Comparison of ENCODE assay signal across 22 cellular contexts in the genomic region with DNA sequence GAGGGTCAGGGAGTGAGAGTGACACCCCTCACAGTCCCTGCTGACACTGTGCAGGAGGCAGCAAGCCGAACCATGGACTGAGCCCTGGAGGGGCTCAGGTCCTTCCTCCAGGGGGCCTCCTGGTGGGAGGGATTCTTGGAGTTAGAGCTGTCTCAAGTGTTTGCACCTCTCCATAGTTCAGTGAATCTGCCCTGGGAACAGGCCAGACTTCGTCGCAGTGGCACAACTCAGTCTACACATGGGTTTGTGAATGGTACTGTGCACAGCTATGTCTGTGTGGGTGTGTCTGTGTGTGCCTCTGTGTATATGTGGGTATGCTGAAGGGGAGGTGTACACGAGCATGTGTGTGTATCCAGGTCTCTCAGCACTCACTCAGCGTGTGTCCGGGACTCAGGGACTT. TPM values are rescaled to one million over a fixed set of nuclear protein-coding genes. Genes with fewer than 3 reads are reported as not detected.
DNase-seq lines count a peak whose midpoint lies in the region; ATAC-seq and TF ChIP-seq lines count a peak whose summit lies in the region.
"Had no signal": no experiment of that assay in that cellular context is flagged by ENCODE, and none has a peak within 500 bp of the region (broad histone marks: within the 10 kb centered on the region; RNA-seq: fewer than 3 reads in every experiment).

No MANE protein-coding gene starts in this region.

- no peak for TF ChIP-seq POLR2A in HCT116 (IDR thresholded peaks at IDR 0.05; ENCODE audit: borderline replicate concordance, extremely low read depth, insufficient read depth, insufficient read length)

- H3K27me3 ChIP-seq in A673 (replicated peaks; ENCODE audit: insufficient read depth, low read depth, low read length, poor library complexity) (no peaks in the 10 kb centered on the region), HCT116 (ENCODE audit: insufficient read depth, low read length) (no peaks in the 10 kb centered on the region), mammary epithelial cell (ENCODE audit: insufficient read depth, low read length) (no peaks in the 10 kb centered on the region)
- H3K27me3 ChIP-seq: right lobe of liver, upper lobe of left lung had no signal

- TF ChIP-seq CTCF in A673 (conservative IDR thresholded peaks at IDR 0.05; ENCODE audit: low read depth, low read length) (no peak), HCT116 (IDR thresholded peaks at IDR 0.05 in 2 of 3, conservative IDR thresholded peaks at IDR 0.05 in 1 of 3; ENCODE audit: borderline replicate concordance in 1 of 3, insufficient read depth in 1 of 3, low read depth in 2 of 3, low read length in 2 of 3) (no peak), mammary epithelial cell (conservative IDR thresholded peaks at IDR 0.05 in 1 of 2, IDR thresholded peaks at IDR 0.05 in 1 of 2; ENCODE audit: extremely low read depth in 1 of 2, insufficient read depth in 1 of 2, low read depth in 1 of 2, low read length in 2 of 2) (no peak)

- H3K36me3 ChIP-seq in A673 (ENCODE audit: insufficient read depth, low read length, poor library complexity, severe bottlenecking) (peaks cover 11% of the 10 kb centered on the region), HCT116 (ENCODE audit: control insufficient read depth in 1 of 2, insufficient read depth in 2 of 2, low read length in 2 of 2) (peaks cover 8 to 25% of the 10 kb centered on the region in 2 experiments; a peak in 3 of 4 replicates), mammary epithelial cell (ENCODE audit: insufficient read depth, low read length) (no peaks in the 10 kb centered on the region)
- H3K36me3 ChIP-seq: right lobe of liver, upper lobe of left lung had no signal

- H3K4me3 ChIP-seq in A673 (ENCODE audit: low read depth, low read length, poor library complexity, severe bottlenecking) (no peak overlapping the region), HCT116 (replicated peaks in 1 of 2; ENCODE audit: low read depth in 1 of 2, low read length in 2 of 2) (no peak overlapping the region), mammary epithelial cell (replicated peaks in 1 of 3; ENCODE audit: insufficient read depth in 1 of 3, low read depth in 2 of 3, low read length in 3 of 3) (no peak overlapping the region)
- H3K4me3 ChIP-seq: right lobe of liver, upper lobe of left lung had no signal

- H3K4me1 ChIP-seq in A673 (ENCODE audit: insufficient read depth, low read length, poor library complexity, severe bottlenecking) (peaks cover 35% of the 10 kb centered on the region), HCT116 (ENCODE audit: control insufficient read depth in 1 of 2, insufficient read depth in 2 of 2, low read length in 2 of 2) (peaks cover 47 to 55% of the 10 kb centered on the region in 2 experiments), mammary epithelial cell (ENCODE audit: insufficient read depth, low read length) (peaks cover 29% of the 10 kb centered on the region)

- RAD21 ChIA-PET in HCT116 (lab: Charles Lee; ENCODE audit: low non-redundant PET in 1 of 2, low total read pairs in 2 of 2, uncharacterized antibody in 2 of 2, unreplicated experiment in 2 of 2) = no interaction called here

- no peak for ATAC-seq in HCT116
- ATAC-seq: activated CD4-positive, alpha-beta T cell treated with anti-CD3 and anti-CD28 coated beads for 36 hours; activated CD8-positive, alpha-beta memory T cell treated with anti-CD3 and anti-CD28 coated beads, Interleukin-2, amount 10 ng/mL, durations not matched to agents 7 days and 5 days; right lobe of liver; T-cell had no signal

- H4K20me1 ChIP-seq in HCT116 (ENCODE audit: insufficient read depth) (no peaks in the 10 kb centered on the region), mammary epithelial cell (ENCODE audit: insufficient read depth, low read length) (no peaks in the 10 kb centered on the region)

- dilution Hi-C loops in mammary epithelial cell (cut with HindIII; ENCODE audit: low sequenced_read_pairs) = no loop called here

- no peak for DNase-seq in A673 (ENCODE audit: low spot score)
- no peak for DNase-seq in HCT116 (ENCODE audit: low read depth, low spot score)
- no peak for DNase-seq in mammary epithelial cell
- peak; percentile 65 for DNase-seq in mesenteric fat pad (ENCODE audit: low spot score)
- DNase-seq in SIG-M5 (lab: John Stamatoyannopoulos, UW) = no peak
- DNase-seq in NCI-H2196 (lab: John Stamatoyannopoulos, UW; ENCODE audit: unreplicated experiment) = no peak
- no peak for DNase-seq in NCI-H774 (lab: John Stamatoyannopoulos, UW)
- no peak for DNase-seq in central memory CD4-positive, alpha-beta T cell
- DNase-seq: activated CD4-positive, alpha-beta T cell treated with anti-CD3 and anti-CD28 coated beads for 36 hours; activated CD8-positive, alpha-beta memory T cell treated with anti-CD3 and anti-CD28 coated beads, Interleukin-2, amount 10 ng/mL, durations not matched to agents 7 days and 5 days; cerebellar nuclear complex; effector CD4-positive, alpha-beta T cell; KG1; NCI-H2171; NCI-H524 treated with DMSO at 0.1 percent for 48 hours; right lobe of liver; SHP77; stimulated activated CD8-positive, alpha-beta memory T cell treated with anti-CD3 and anti-CD28 coated beads, Interleukin-4, amount 100 ng/mL, for 48 hours; T-cell had no signal

- WGBS in mammary epithelial cell (ENCODE audit: low coverage, missing lambda C conversion rate) = 98% methylated on average over 5 of the region's 6 CpGs

- POLR2A ChIA-PET in A673 (lab: Charles Lee; ENCODE audit: low non-redundant PET) (no interaction called here), HCT116 (lab: Charles Lee) (interaction anchor here (0.6 kb wide), 1 partner anchor 97 kb away, joined by 3 read pairs; no protein-coding TSS in a partner anchor)

- H3K27ac ChIP-seq in A673 (ENCODE audit: low read depth, low read length, poor library complexity, severe bottlenecking) = peak overlapping the region; percentile 37
- peak overlapping the region; percentile 95 for H3K27ac ChIP-seq in HCT116 (ENCODE audit: low read depth, low read length)
- H3K27ac ChIP-seq in mammary epithelial cell (ENCODE audit: insufficient read depth, low read depth, low read length) = peak overlapping the region; percentile 92
- H3K27ac ChIP-seq: parathyroid adenoma, right lobe of liver had no signal

- H2AFZ ChIP-seq in HCT116 (ENCODE audit: low read depth, low read length, poor library complexity, severe bottlenecking) (no peak overlapping the region), mammary epithelial cell (ENCODE audit: low read depth, low read length) (no peak overlapping the region)
- H2AFZ ChIP-seq: parathyroid adenoma had no signal

- no peaks in the 10 kb centered on the region for H3K9me2 ChIP-seq in HCT116 (ENCODE audit: insufficient read depth)

- H3K9me3 ChIP-seq in A673 (ENCODE audit: low read depth, low read length, poor library complexity, severe bottlenecking) = no peaks in the 10 kb centered on the region
- H3K9me3 ChIP-seq in HCT116 (ENCODE audit: control insufficient read depth in 1 of 2, insufficient read depth in 1 of 2, low read depth in 1 of 2, low read length in 2 of 2) = no peaks in the 10 kb centered on the region
- no peaks in the 10 kb centered on the region for H3K9me3 ChIP-seq in mammary epithelial cell (replicated peaks; ENCODE audit: insufficient read depth, low read length)
- H3K9me3 ChIP-seq: right lobe of liver, upper lobe of left lung had no signal

- H3K4me2 ChIP-seq in HCT116 (ENCODE audit: low read length) (no peak overlapping the region), mammary epithelial cell (ENCODE audit: insufficient read depth, low read depth, low read length) (no peak overlapping the region)

- BruUV-seq in A673 (replicated peaks; lab: Mats Ljungman, UMichigan) (no TSS peak), HCT116 (replicated peaks; lab: Mats Ljungman, UMichigan) (no TSS peak), mammary epithelial cell (replicated peaks; lab: Mats Ljungman, UMichigan) (no TSS peak)

- in situ Hi-C loops in mammary epithelial cell (cut with MboI; ENCODE audit: low sequenced_read_pairs in 2 of 2) = no loop called here

- CTCF ChIA-PET in A673 (lab: Charles Lee) (no interaction called here), HCT116 (lab: Charles Lee) (no interaction called here), mammary epithelial cell (lab: Charles Lee; ENCODE audit: low non-redundant PET) (no interaction called here)

- peaks cover 44% of the 10 kb centered on the region for H3K79me2 ChIP-seq in HCT116 (ENCODE audit: insufficient read depth, low read length)
- no peaks in the 10 kb centered on the region for H3K79me2 ChIP-seq in mammary epithelial cell (ENCODE audit: insufficient read depth, low read length)

- TF ChIP-seq RAD21 in HCT116 (IDR thresholded peaks at IDR 0.05; ENCODE audit: low read depth) = no peak

- H3K9ac ChIP-seq in HCT116 (ENCODE audit: low read length) = peak overlapping the region; percentile 58
- H3K9ac ChIP-seq in mammary epithelial cell (ENCODE audit: insufficient read depth, low read length) = no peak overlapping the region
- H3K9ac ChIP-seq: parathyroid adenoma had no signal

- intact Hi-C loops in A673 (cut with micrococcal nuclease; ENCODE audit: unreplicated experiment) = no loop called here
- intact Hi-C loops in HCT116 (cut with micrococcal nuclease) = no loop called here
- intact Hi-C loops in mammary epithelial cell (cut with micrococcal nuclease) = no loop called here

TF ChIP-seq in HCT116, 20 proteins besides CTCF, POLR2A, EP300 and RAD21 (continues in another document):
- TF ChIP-seq SP1 (IDR thresholded peaks at IDR 0.05; ENCODE audit: low read depth) (no peak), ELF1 (IDR thresholded peaks at IDR 0.05; ENCODE audit: borderline replicate concordance, low read depth) (no peak), EGR1 (IDR thresholded peaks at IDR 0.05; ENCODE audit: low read depth) (no peak)
- TF ChIP-seq, protein P1, sequence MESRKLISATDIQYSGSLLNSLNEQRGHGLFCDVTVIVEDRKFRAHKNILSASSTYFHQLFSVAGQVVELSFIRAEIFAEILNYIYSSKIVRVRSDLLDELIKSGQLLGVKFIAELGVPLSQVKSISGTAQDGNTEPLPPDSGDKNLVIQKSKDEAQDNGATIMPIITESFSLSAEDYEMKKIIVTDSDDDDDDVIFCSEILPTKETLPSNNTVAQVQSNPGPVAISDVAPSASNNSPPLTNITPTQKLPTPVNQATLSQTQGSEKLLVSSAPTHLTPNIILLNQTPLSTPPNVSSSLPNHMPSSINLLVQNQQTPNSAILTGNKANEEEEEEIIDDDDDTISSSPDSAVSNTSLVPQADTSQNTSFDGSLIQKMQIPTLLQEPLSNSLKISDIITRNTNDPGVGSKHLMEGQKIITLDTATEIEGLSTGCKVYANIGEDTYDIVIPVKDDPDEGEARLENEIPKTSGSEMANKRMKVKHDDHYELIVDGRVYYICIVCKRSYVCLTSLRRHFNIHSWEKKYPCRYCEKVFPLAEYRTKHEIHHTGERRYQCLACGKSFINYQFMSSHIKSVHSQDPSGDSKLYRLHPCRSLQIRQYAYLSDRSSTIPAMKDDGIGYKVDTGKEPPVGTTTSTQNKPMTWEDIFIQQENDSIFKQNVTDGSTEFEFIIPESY (IDR thresholded peaks at IDR 0.05; ENCODE audit: extremely low read depth, insufficient replicate concordance, low read length) = no peak

RNA-seq across cellular contexts. Expression of gene PAX8, which starts 36.4 kb away (rescaled TPM):
- total RNA-seq in A673 (2021) (3.1 and 3.2 TPM in 2 replicates), HCT116 (2021; ENCODE audit: unreplicated experiment) (4.4 TPM), mammary epithelial cell (10 to 100 TPM in 1 of 2 donors, 1 to 10 TPM in 1; 3.3 to 16.1 TPM), mesenteric fat pad (5.3 TPM)
- polyA plus RNA-seq in HCT116 (2012) = 11.9 and 15.6 TPM in 2 replicates
- 0.79 TPM for polyA plus RNA-seq in mammary epithelial cell
- not detected for polyA minus RNA-seq in mammary epithelial cell
- total RNA-seq: G401 had no signal

Comparison
In these comparisons a context has a peak if more than half of its experiments do, and no peak if none do; other contexts are left out.
1. H3K27ac ChIP-seq: peak in every context shown above with its lines; median percentile 95 in HCT116; 92 in mammary epithelial cell; 37 in A673.